In genomic region chr17:82316651-82317393, GRCh38 we compare ENCODE assay signal across 14 cellular contexts. TPM values are rescaled to one million over a fixed set of nuclear protein-coding genes. Genes with fewer than 3 reads are reported as not detected.
DNase-seq lines count a peak whose midpoint lies in the region; ATAC-seq, FAIRE-seq and TF ChIP-seq lines count a peak whose summit lies in the region.
"Had no signal": no experiment of that assay in that cellular context is flagged by ENCODE, and none has a peak within 500 bp of the region (broad histone marks: within the 10 kb centered on the region; RNA-seq: fewer than 3 reads in every experiment).

No MANE protein-coding gene starts in this region.

- TF ChIP-seq EP300 in H1 (IDR thresholded peaks at IDR 0.05; ENCODE audit: borderline replicate concordance in 1 of 2, low read depth in 2 of 2, low read length in 2 of 2) = no peak

- no peak overlapping the region for H2AK5ac ChIP-seq in H1 (ENCODE audit: low read depth, low read length)

- H4K20me1 ChIP-seq in H1 (replicated peaks in 1 of 2; ENCODE audit: control insufficient read depth in 1 of 2, insufficient read depth in 2 of 2, low read length in 2 of 2) = peaks cover 0 to 11% of the 10 kb centered on the region in 2 experiments
- no peaks in the 10 kb centered on the region for H4K20me1 ChIP-seq in osteoblast (ENCODE audit: insufficient read depth, low read length)

- H4K5ac ChIP-seq in H1 (ENCODE audit: insufficient read length, low read depth, low read length) = no peak overlapping the region

- FAIRE-seq in H1 (lab: Jason Lieb, UNC) = no peak

- no peaks in the 10 kb centered on the region; a peak in 3 of 7 replicates for H3K27me3 ChIP-seq in H1 (replicated peaks in 1 of 4; ENCODE audit: control insufficient read depth in 3 of 4, extremely low read depth in 1 of 4, insufficient read depth in 3 of 4, low read length in 3 of 4)
- peaks cover 29% of the 10 kb centered on the region for H3K27me3 ChIP-seq in osteoblast (ENCODE audit: insufficient read depth, low read length)
- H3K27me3 ChIP-seq: thyroid gland had no signal

- ATAC-seq in activated T-cell treated with anti-CD3 and anti-CD28 coated beads, Interleukin-2, amount 50 U/mL, for 4 hours = peak; percentile 15 to 18
- ATAC-seq in stimulated activated naive CD8-positive, alpha-beta T cell treated with anti-CD3 and anti-CD28 coated beads, Interleukin-15, amount 100 ng/mL, for 72 hours = peak; percentile 25

- H3K9me3 Mint-ChIP-seq in activated T-cell treated with anti-CD3 and anti-CD28 coated beads, Interleukin-2, amount 50 U/mL, for 4 hours = no peaks in the 10 kb centered on the region
- H3K9me3 Mint-ChIP-seq in activated T-cell treated with anti-CD3 and anti-CD28 coated beads, Interleukin-2, amount 50 U/mL, for 24 hours = no peaks in the 10 kb centered on the region
- no peaks in the 10 kb centered on the region for H3K9me3 Mint-ChIP-seq in T-helper 2 cell treated with Interferon-gamma antibody and Interleukin-4, amounts not matched to agents 5 μg/mL and 100 μg/mL, for 36 hours
- H3K9me3 Mint-ChIP-seq in stimulated activated naive CD8-positive, alpha-beta T cell treated with anti-CD3 and anti-CD28 coated beads, Interleukin-15, amount 100 ng/mL, for 72 hours = no peaks in the 10 kb centered on the region
- no peaks in the 10 kb centered on the region for H3K9me3 Mint-ChIP-seq in progenitor cell of endocrine pancreas (ENCODE audit: low read depth)

- peaks cover 2% of the 10 kb centered on the region for H3K27me3 Mint-ChIP-seq in activated T-cell treated with anti-CD3 and anti-CD28 coated beads, Interleukin-2, amount 50 U/mL, for 4 hours (ENCODE audit: low read depth)
- H3K27me3 Mint-ChIP-seq in activated T-cell treated with anti-CD3 and anti-CD28 coated beads, Interleukin-2, amount 50 U/mL, for 24 hours = no peaks in the 10 kb centered on the region
- no peaks in the 10 kb centered on the region for H3K27me3 Mint-ChIP-seq in T-helper 2 cell treated with Interferon-gamma antibody and Interleukin-4, amounts not matched to agents 5 μg/mL and 100 μg/mL, for 36 hours (ENCODE audit: low read depth)
- H3K27me3 Mint-ChIP-seq in stimulated activated naive CD8-positive, alpha-beta T cell treated with anti-CD3 and anti-CD28 coated beads, Interleukin-15, amount 100 ng/mL, for 72 hours = no peaks in the 10 kb centered on the region
- peaks cover 5% of the 10 kb centered on the region for H3K27me3 Mint-ChIP-seq in progenitor cell of endocrine pancreas

- no peak overlapping the region for H3K4ac ChIP-seq in H1 (replicated peaks; ENCODE audit: insufficient read length, low read depth, low read length)

- H3K36me3 ChIP-seq in H1 (ENCODE audit: control insufficient read depth in 2 of 4, insufficient read depth in 4 of 4, low read length in 3 of 4) (no peaks in the 10 kb centered on the region), osteoblast (ENCODE audit: insufficient read depth, low read length) (no peaks in the 10 kb centered on the region)
- H3K36me3 ChIP-seq: heart left ventricle, thyroid gland had no signal

- CTCF ChIA-PET in H1 (lab: Charles Lee; ENCODE audit: partially characterized antibody) = interaction anchor here (0.5 to 3.1 kb wide), 11 partner anchors 9 to 230 kb away, joined by 3 to 19 read pairs (median 4); partner anchors contain the start of gene SECTM1

- H3K4me1 ChIP-seq in H1 (replicated peaks in 1 of 4; ENCODE audit: control insufficient read depth in 3 of 4, insufficient read depth in 4 of 4, low read length in 3 of 4) = peaks cover 0 to 5% (median 4%) of the 10 kb centered on the region in 4 experiments; a peak in 5 of 7 replicates
- H3K4me1 ChIP-seq in osteoblast (ENCODE audit: insufficient read depth, low read length) = no peaks in the 10 kb centered on the region

- H3K23ac ChIP-seq in H1 (ENCODE audit: insufficient read length) = no peak overlapping the region

- no peak overlapping the region for H3K27ac Mint-ChIP-seq in activated T-cell treated with anti-CD3 and anti-CD28 coated beads, Interleukin-2, amount 50 U/mL, for 24 hours
- peak overlapping the region; percentile 78 for H3K27ac Mint-ChIP-seq in T-helper 2 cell treated with Interferon-gamma antibody and Interleukin-4, amounts not matched to agents 5 μg/mL and 100 μg/mL, for 36 hours
- peak overlapping the region in 1 of 2 donors; percentile 95 for H3K27ac Mint-ChIP-seq in stimulated activated naive CD8-positive, alpha-beta T cell treated with anti-CD3 and anti-CD28 coated beads, Interleukin-15, amount 100 ng/mL, for 72 hours
- H3K27ac Mint-ChIP-seq in progenitor cell of endocrine pancreas = no peak overlapping the region

- TF ChIP-seq POLR2A in H1 (IDR thresholded peaks at IDR 0.05; ENCODE audit: control extremely low read depth in 1 of 2, low read depth in 2 of 2, low read length in 2 of 2) = no peak

- WGBS in H1 (ENCODE audit: extremely low coverage in 1 of 2, insufficient coverage in 1 of 2, insufficient read length in 1 of 2, insufficient replicate concordance in 2 of 2, low coverage in 1 of 2, low lambda C conversion rate in 2 of 2, missing lambda C conversion rate in 1 of 2), 2 experiments = 82% methylated on average over 29 of the region's 29 CpGs; no CpG with 5 or more reads in 1 of the 2 experiments

- H2BK5ac ChIP-seq in H1 (ENCODE audit: low read depth, low read length) = no peak overlapping the region

- no peaks in the 10 kb centered on the region for H3K79me1 ChIP-seq in H1 (ENCODE audit: low read depth, low read length)

- POLR2A ChIA-PET in H1 (lab: Charles Lee; ENCODE audit: partially characterized antibody) = interaction anchor here (0.8 to 1.4 kb wide), 3 partner anchors 16 to 81 kb away, joined by 3 to 6 read pairs (median 3); no protein-coding TSS in a partner anchor

- H3K79me2 ChIP-seq in H1 (ENCODE audit: control insufficient read depth in 1 of 2, insufficient read depth in 2 of 2, low read length in 2 of 2) (no peaks in the 10 kb centered on the region), osteoblast (ENCODE audit: insufficient read depth, low read length) (no peaks in the 10 kb centered on the region)

- H4K91ac ChIP-seq in H1 (replicated peaks; ENCODE audit: insufficient read length, low read length) = peak overlapping the region; percentile 40

- H3K9me3 ChIP-seq in H1 (ENCODE audit: insufficient read depth in 2 of 2, low read depth in 1 of 2, low read length in 1 of 2) = peaks cover 0 to 14% of the 10 kb centered on the region in 2 experiments; a peak in 1 of 4 replicates
- no peaks in the 10 kb centered on the region for H3K9me3 ChIP-seq in osteoblast (ENCODE audit: low read depth, low read length)
- H3K9me3 ChIP-seq: heart left ventricle, thyroid gland had no signal

- no peak overlapping the region for H2BK20ac ChIP-seq in H1 (ENCODE audit: low read length)

- H3K14ac ChIP-seq in H1 (ENCODE audit: insufficient read length) = no peak overlapping the region

- H3K4me3 Mint-ChIP-seq in activated T-cell treated with anti-CD3 and anti-CD28 coated beads, Interleukin-2, amount 50 U/mL, for 4 hours = no peak overlapping the region
- H3K4me3 Mint-ChIP-seq in activated T-cell treated with anti-CD3 and anti-CD28 coated beads, Interleukin-2, amount 50 U/mL, for 24 hours = no peak overlapping the region
- H3K4me3 Mint-ChIP-seq in T-helper 2 cell treated with Interferon-gamma antibody and Interleukin-4, amounts not matched to agents 5 μg/mL and 100 μg/mL, for 36 hours = no peak overlapping the region
- H3K4me3 Mint-ChIP-seq in stimulated activated naive CD8-positive, alpha-beta T cell treated with anti-CD3 and anti-CD28 coated beads, Interleukin-15, amount 100 ng/mL, for 72 hours = no peak overlapping the region
- H3K4me3 Mint-ChIP-seq in progenitor cell of endocrine pancreas (ENCODE audit: low read depth) = no peak overlapping the region

- peaks cover 13% of the 10 kb centered on the region for H3K36me3 Mint-ChIP-seq in activated T-cell treated with anti-CD3 and anti-CD28 coated beads, Interleukin-2, amount 50 U/mL, for 4 hours (ENCODE audit: insufficient read depth)
- peaks cover 49% of the 10 kb centered on the region for H3K36me3 Mint-ChIP-seq in activated T-cell treated with anti-CD3 and anti-CD28 coated beads, Interleukin-2, amount 50 U/mL, for 24 hours (ENCODE audit: low read depth)
- H3K36me3 Mint-ChIP-seq in T-helper 2 cell treated with Interferon-gamma antibody and Interleukin-4, amounts not matched to agents 5 μg/mL and 100 μg/mL, for 36 hours (ENCODE audit: low read depth) = peaks cover 16% of the 10 kb centered on the region
- no peaks in the 10 kb centered on the region for H3K36me3 Mint-ChIP-seq in progenitor cell of endocrine pancreas (ENCODE audit: insufficient read depth)

- H3K27ac ChIP-seq in H1 (ENCODE audit: low read depth, low read length) (no peak overlapping the region), osteoblast (ENCODE audit: low read depth, low read length) (no peak overlapping the region)
- H3K27ac ChIP-seq: epithelial cell of prostate, thyroid gland had no signal

- H2BK15ac ChIP-seq in H1 (ENCODE audit: low read length) = no peak overlapping the region

- peak overlapping the region; percentile 25 for H4K8ac ChIP-seq in H1 (ENCODE audit: extremely low read depth, insufficient read depth, low read length)

- no peak for TF ChIP-seq RAD21 in H1 (IDR thresholded peaks at IDR 0.05 in 1 of 2, conservative IDR thresholded peaks at IDR 0.05 in 1 of 2; ENCODE audit: low read depth in 2 of 2, low read length in 2 of 2)

- H3K56ac ChIP-seq in H1 (replicated peaks; ENCODE audit: insufficient read length, low read depth, low read length) = no peak overlapping the region

- DNase-seq in activated T-cell treated with anti-CD3 and anti-CD28 coated beads, Interleukin-2, amount 50 U/mL, for 4 hours = no peak
- DNase-seq in activated T-cell treated with anti-CD3 and anti-CD28 coated beads, Interleukin-2, amount 50 U/mL, for 24 hours = no peak
- DNase-seq in T-helper 2 cell treated with Interferon-gamma antibody and Interleukin-4, amounts not matched to agents 5 μg/mL and 100 μg/mL, for 36 hours (ENCODE audit: low spot score) = no peak
- no peak for DNase-seq in H1 (ENCODE audit: low read depth in 1 of 2, low spot score in 2 of 2)
- no peak for DNase-seq in stimulated activated naive CD8-positive, alpha-beta T cell treated with anti-CD3 and anti-CD28 coated beads, Interleukin-15, amount 100 ng/mL, for 72 hours
- DNase-seq in osteoblast (ENCODE audit: insufficient read length, low spot score, missing footprints) = no peak
- DNase-seq in COLO829 (ENCODE audit: low spot score) = no peak
- DNase-seq in progenitor cell of endocrine pancreas (ENCODE audit: low spot score, unreplicated experiment) = no peak
- DNase-seq: DMS 273 treated with DMSO at 0.1 percent for 48 hours, MV-4-11, thyroid gland had no signal

- H2AFZ ChIP-seq in H1 (ENCODE audit: low read length) (no peak overlapping the region), osteoblast (ENCODE audit: low read length) (no peak overlapping the region)

- H3K4me3 ChIP-seq in H1 (ENCODE audit: extremely low read depth in 1 of 4, insufficient read depth in 2 of 4, low read depth in 3 of 4, low read length in 4 of 4) (no peak overlapping the region), osteoblast (ENCODE audit: insufficient read depth, low read length) (no peak overlapping the region)
- H3K4me3 ChIP-seq: thyroid gland had no signal

- H3K9ac ChIP-seq in H1 (replicated peaks in 1 of 4; ENCODE audit: extremely low read depth in 1 of 4, low read depth in 3 of 4, low read length in 3 of 4) = no peak overlapping the region

- H2BK120ac ChIP-seq in H1 (replicated peaks; ENCODE audit: low read depth, low read length) = no peak overlapping the region

- H3K23me2 ChIP-seq in H1 (ENCODE audit: low read depth, low read length) = peaks cover 5% of the 10 kb centered on the region; the same call in 1 of the 2 replicates

- H2BK12ac ChIP-seq in H1 (ENCODE audit: low read depth, low read length) = no peak overlapping the region

- H3K4me2 ChIP-seq in H1 (ENCODE audit: insufficient read depth in 1 of 2, low read depth in 2 of 2, low read length in 2 of 2) = no peak overlapping the region; a peak in 1 of 4 replicates
- H3K4me2 ChIP-seq in osteoblast (ENCODE audit: insufficient read depth, low read length) = no peak overlapping the region

- H3K18ac ChIP-seq in H1 (ENCODE audit: extremely low read depth, low read length) = no peak overlapping the region

- H3K4me1 Mint-ChIP-seq in activated T-cell treated with anti-CD3 and anti-CD28 coated beads, Interleukin-2, amount 50 U/mL, for 4 hours (ENCODE audit: low read depth) = peaks cover 18% of the 10 kb centered on the region
- peaks cover 16% of the 10 kb centered on the region for H3K4me1 Mint-ChIP-seq in activated T-cell treated with anti-CD3 and anti-CD28 coated beads, Interleukin-2, amount 50 U/mL, for 24 hours (ENCODE audit: low read depth)
- H3K4me1 Mint-ChIP-seq in T-helper 2 cell treated with Interferon-gamma antibody and Interleukin-4, amounts not matched to agents 5 μg/mL and 100 μg/mL, for 36 hours (ENCODE audit: low read depth) = peaks cover 17% of the 10 kb centered on the region
- H3K4me1 Mint-ChIP-seq in stimulated activated naive CD8-positive, alpha-beta T cell treated with anti-CD3 and anti-CD28 coated beads, Interleukin-15, amount 100 ng/mL, for 72 hours = peaks cover 23% of the 10 kb centered on the region
- peaks cover 4% of the 10 kb centered on the region for H3K4me1 Mint-ChIP-seq in progenitor cell of endocrine pancreas (ENCODE audit: low read depth)

- TF ChIP-seq CTCF in H1 (IDR thresholded peaks at IDR 0.05; ENCODE audit: control extremely low read depth in 1 of 3, insufficient read depth in 1 of 3, low read depth in 1 of 3, low read length in 3 of 3) = no peak
- TF ChIP-seq CTCF in osteoblast (IDR thresholded peaks at IDR 0.05; ENCODE audit: extremely low read depth, low read depth, low read length) = no peak
- TF ChIP-seq CTCF in progenitor cell of endocrine pancreas (IDR thresholded peaks at IDR 0.05; ENCODE audit: unreplicated experiment) = no peak

RNA-seq across cellular contexts. Expression of gene CD7, which starts 0.6 kb away (rescaled TPM):
- total RNA-seq in activated T-cell treated with anti-CD3 and anti-CD28 coated beads, Interleukin-2, amount 50 U/mL, for 4 hours = 100 to 1,000 TPM; 256 to 382 (median 364) TPM
- total RNA-seq in H1 (2021; fragmentation: NEBNext Ultra II Directional; extraction: Animal tissue kit (Norgen Biotek cat#: 25700)) = 0.86 and 1.3 TPM in 2 replicates
- 0.83 and 1.8 TPM in 2 replicates for polyA plus RNA-seq in H1 (2011; rRNA removed)
- polyA plus RNA-seq in H1 (2011; cell fraction: cytosol; rRNA removed) = 0.90 TPM
- polyA plus RNA-seq in H1 (2011; cell fraction: nucleus; rRNA removed) = 1.3 TPM
- polyA plus RNA-seq in H1 (2012, experiment 1 of 2) = 0.37 to 2.0 TPM (median 1.2 TPM) in 4 replicates
- polyA plus RNA-seq in H1 (2012, experiment 2 of 2) = 0.37 TPM
- 1.7 TPM for polyA plus RNA-seq in H1 (2013, experiment 1 of 2)
- polyA plus RNA-seq in H1 (2013, experiment 2 of 2) = 1.9 TPM
- polyA minus RNA-seq in H1 (2011; rRNA and poly(A)+ RNA removed) = 0.12 TPM in 1 of 2 replicates, not detected in the other
- polyA minus RNA-seq in H1 (2011; cell fraction: cytosol; rRNA and poly(A)+ RNA removed) = not detected
- polyA minus RNA-seq in H1 (2011; cell fraction: nucleus; rRNA and poly(A)+ RNA removed) = 0.50 TPM
- total RNA-seq in osteoblast = not detected in 2 replicates
- total RNA-seq in progenitor cell of endocrine pancreas = 0.31 and 0.46 TPM in 2 replicates

RNA-seq across cellular contexts. Expression of gene SECTM1, which starts 16.7 kb away (rescaled TPM):
- total RNA-seq in activated T-cell treated with anti-CD3 and anti-CD28 coated beads, Interleukin-2, amount 50 U/mL, for 4 hours = 1 to 10 TPM; 2.6 to 3.8 (median 3.0) TPM
- total RNA-seq in H1 (2021; fragmentation: NEBNext Ultra II Directional; extraction: Animal tissue kit (Norgen Biotek cat#: 25700)) = 0.20 and 0.57 TPM in 2 replicates
- 0.46 and 0.65 TPM in 2 replicates for polyA plus RNA-seq in H1 (2011; rRNA removed)
- polyA plus RNA-seq in H1 (2011; cell fraction: cytosol; rRNA removed) = 0.69 TPM
- 0.36 TPM for polyA plus RNA-seq in H1 (2011; cell fraction: nucleus; rRNA removed)
- 0.42 to 0.99 TPM (median 0.48 TPM) in 3 of 4 replicates, not detected in the other for polyA plus RNA-seq in H1 (2012, experiment 1 of 2)
- polyA plus RNA-seq in H1 (2012, experiment 2 of 2) = 0.29 TPM
- polyA plus RNA-seq in H1 (2013, experiment 1 of 2) = 0.14 TPM
- polyA plus RNA-seq in H1 (2013, experiment 2 of 2) = 0.20 TPM
- 0.35 and 0.68 TPM in 2 replicates for polyA minus RNA-seq in H1 (2011; rRNA and poly(A)+ RNA removed)
- not detected for polyA minus RNA-seq in H1 (2011; cell fraction: cytosol; rRNA and poly(A)+ RNA removed)
- not detected for polyA minus RNA-seq in H1 (2011; cell fraction: nucleus; rRNA and poly(A)+ RNA removed)
- total RNA-seq in osteoblast (5.8 and 11.5 TPM in 2 replicates), progenitor cell of endocrine pancreas (not detected in 2 replicates)

RNA-seq across cellular contexts. Expression of gene TEX19, which starts 42.2 kb away (rescaled TPM):
- total RNA-seq in activated T-cell treated with anti-CD3 and anti-CD28 coated beads, Interleukin-2, amount 50 U/mL, for 4 hours = under 1 TPM; 0.16 to 0.38 (median 0.25) TPM
- total RNA-seq in H1 (2021; fragmentation: NEBNext Ultra II Directional; extraction: Animal tissue kit (Norgen Biotek cat#: 25700)) = 0.38 and 0.54 TPM in 2 replicates
- 0.46 and 0.80 TPM in 2 replicates for polyA plus RNA-seq in H1 (2011; rRNA removed)
- 0.85 TPM for polyA plus RNA-seq in H1 (2011; cell fraction: cytosol; rRNA removed)
- 0.83 TPM for polyA plus RNA-seq in H1 (2011; cell fraction: nucleus; rRNA removed)
- 0.40 to 1.3 TPM (median 0.64 TPM) in 4 replicates for polyA plus RNA-seq in H1 (2012, experiment 1 of 2)
- polyA plus RNA-seq in H1 (2012, experiment 2 of 2) = 0.38 TPM
- 0.28 TPM for polyA plus RNA-seq in H1 (2013, experiment 1 of 2)
- polyA plus RNA-seq in H1 (2013, experiment 2 of 2) = 0.35 TPM
- polyA minus RNA-seq in H1 (2011; rRNA and poly(A)+ RNA removed) = 1.6 TPM in 2 replicates
- 0.95 TPM for polyA minus RNA-seq in H1 (2011; cell fraction: cytosol; rRNA and poly(A)+ RNA removed)
- polyA minus RNA-seq in H1 (2011; cell fraction: nucleus; rRNA and poly(A)+ RNA removed) = 0.60 TPM
- under 0.01 and 0.29 TPM in 2 replicates for total RNA-seq in osteoblast
- total RNA-seq in progenitor cell of endocrine pancreas = 0.24 TPM in 1 of 2 replicates, not detected in the other
- total RNA-seq: heart left ventricle, sciatic nerve had no signal
- polyA plus RNA-seq: heart left ventricle had no signal

RNA-seq across cellular contexts. Expression of gene CSNK1D, which starts 43.3 kb away (rescaled TPM):
- total RNA-seq in activated T-cell treated with anti-CD3 and anti-CD28 coated beads, Interleukin-2, amount 50 U/mL, for 4 hours = 100 to 1,000 TPM; 152 to 170 (median 164) TPM
- 103 and 107 TPM in 2 replicates for total RNA-seq in H1 (2021; fragmentation: NEBNext Ultra II Directional; extraction: Animal tissue kit (Norgen Biotek cat#: 25700))
- 73.5 and 114 TPM in 2 replicates for polyA plus RNA-seq in H1 (2011; rRNA removed)
- polyA plus RNA-seq in H1 (2011; cell fraction: cytosol; rRNA removed) = 90.3 TPM
- 219 TPM for polyA plus RNA-seq in H1 (2011; cell fraction: nucleus; rRNA removed)
- polyA plus RNA-seq in H1 (2012, experiment 1 of 2) = 88.4 to 98.7 TPM (median 95.5 TPM) in 4 replicates
- 70.5 TPM for polyA plus RNA-seq in H1 (2012, experiment 2 of 2)
- polyA plus RNA-seq in H1 (2013, experiment 1 of 2) = 70.2 TPM
- polyA plus RNA-seq in H1 (2013, experiment 2 of 2) = 70.1 TPM
- 71.2 and 71.6 TPM in 2 replicates for polyA minus RNA-seq in H1 (2011; rRNA and poly(A)+ RNA removed)
- 31.2 TPM for polyA minus RNA-seq in H1 (2011; cell fraction: cytosol; rRNA and poly(A)+ RNA removed)
- 60.9 TPM for polyA minus RNA-seq in H1 (2011; cell fraction: nucleus; rRNA and poly(A)+ RNA removed)
- total RNA-seq in osteoblast = 45.4 and 50.3 TPM in 2 replicates
- total RNA-seq in progenitor cell of endocrine pancreas = 224 and 227 TPM in 2 replicates

RNA-seq across cellular contexts. Expression of gene UTS2R, which starts 54.7 kb away (rescaled TPM):
- total RNA-seq in activated T-cell treated with anti-CD3 and anti-CD28 coated beads, Interleukin-2, amount 50 U/mL, for 4 hours = not detected
- total RNA-seq in H1 (2021; fragmentation: NEBNext Ultra II Directional; extraction: Animal tissue kit (Norgen Biotek cat#: 25700)) = 0.63 TPM in 1 of 2 replicates, not detected in the other
- polyA plus RNA-seq in H1 (2011; rRNA removed) = 0.27 and 0.49 TPM in 2 replicates
- 0.16 TPM for polyA plus RNA-seq in H1 (2011; cell fraction: cytosol; rRNA removed)
- polyA plus RNA-seq in H1 (2011; cell fraction: nucleus; rRNA removed) = 0.73 TPM
- 0.17 to 0.27 TPM (median 0.20 TPM) in 3 of 4 replicates, not detected in the other for polyA plus RNA-seq in H1 (2012, experiment 1 of 2)
- polyA plus RNA-seq in H1 (2012, experiment 2 of 2) = not detected
- 0.47 TPM for polyA plus RNA-seq in H1 (2013, experiment 1 of 2)
- 0.33 TPM for polyA plus RNA-seq in H1 (2013, experiment 2 of 2)
- not detected in 2 replicates for polyA minus RNA-seq in H1 (2011; rRNA and poly(A)+ RNA removed)
- not detected for polyA minus RNA-seq in H1 (2011; cell fraction: cytosol; rRNA and poly(A)+ RNA removed)
- not detected for polyA minus RNA-seq in H1 (2011; cell fraction: nucleus; rRNA and poly(A)+ RNA removed)
- not detected in 2 replicates for total RNA-seq in osteoblast
- 0.22 TPM in 2 replicates for total RNA-seq in progenitor cell of endocrine pancreas
- total RNA-seq: sciatic nerve had no signal

Comparison
In these comparisons a context has a peak if more than half of its experiments do, and no peak if none do; other contexts are left out.
1. RNA of gene CD7, which starts 0.6 kb away (total RNA-seq): 256 to 382 TPM in activated T-cell treated with anti-CD3 and anti-CD28 coated beads, Interleukin-2, amount 50 U/mL, for 4 hours; 0.86 to 1.3 TPM in H1, 0.31 to 0.46 TPM in progenitor cell of endocrine pancreas and not detected in osteoblast; every median in the first group is over 100 times any median in the second.